In the genomic region with DNA sequence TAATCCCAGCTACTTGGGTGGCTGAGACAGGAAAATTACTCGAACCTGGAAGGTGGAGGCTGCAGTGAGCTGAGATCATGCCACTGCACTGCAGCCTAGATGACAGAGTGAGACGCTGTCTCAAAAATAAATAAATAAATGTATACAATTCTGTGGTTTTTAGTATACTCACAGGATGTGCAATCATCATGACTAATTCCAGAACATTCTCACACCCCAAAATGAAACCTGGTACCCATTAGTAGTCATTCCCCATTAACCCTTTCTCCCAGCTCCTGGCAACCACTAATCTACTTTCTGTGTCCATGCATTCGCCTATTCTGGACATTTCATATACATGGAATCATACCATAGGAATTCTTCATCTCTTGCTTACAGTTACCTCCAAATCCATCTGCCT, we compare ENCODE assay signal across 19 cellular contexts. TPM values are rescaled to one million over a fixed set of nuclear protein-coding genes. Genes with fewer than 3 reads are reported as not detected.
DNase-seq lines count a peak whose midpoint lies in the region; ATAC-seq, FAIRE-seq and TF ChIP-seq lines count a peak whose summit lies in the region.
"Had no signal": no experiment of that assay in that cellular context is flagged by ENCODE, and none has a peak within 500 bp of the region (broad histone marks: within the 10 kb centered on the region; RNA-seq: fewer than 3 reads in every experiment).

No MANE protein-coding gene starts in this region.

- H3K27ac ChIP-seq in breast epithelium (no peak overlapping the region), K562 (ENCODE audit: extremely low read depth, low read depth, low read length) (no peak overlapping the region), neural progenitor cell (no peak overlapping the region)
- H3K27ac ChIP-seq: heart right ventricle, KMS-11 had no signal

- H3K4me3 ChIP-seq in breast epithelium = no peak overlapping the region
- no peak overlapping the region for H3K4me3 ChIP-seq in K562
- no peak overlapping the region for H3K4me3 ChIP-seq in neural progenitor cell
- H3K4me3 ChIP-seq: heart right ventricle, lung had no signal

- H3K79me2 ChIP-seq in K562 (ENCODE audit: control insufficient read depth, insufficient read depth, low read length) (0 out of 3 replicates have a peak, but pooled peaks cover 4% of the 10 kb centered on the region), neural progenitor cell (ENCODE audit: low read depth) (peaks cover 17% of the 10 kb centered on the region)

- no peak overlapping the region for H3K4me2 ChIP-seq in K562 (ENCODE audit: insufficient read depth, low read length)
- no peak overlapping the region for H3K4me2 ChIP-seq in neural progenitor cell
- H3K4me2 ChIP-seq: KMS-11 had no signal

- TF ChIP-seq RAD21 in K562 (CRISPR knock-in tag; conservative IDR thresholded peaks at IDR 0.05 in 1 of 2, IDR thresholded peaks at IDR 0.05 in 1 of 2) = no peak

- no peak overlapping the region for H2AFZ ChIP-seq in K562 (ENCODE audit: low read depth, low read length)
- H2AFZ ChIP-seq in neural progenitor cell (replicated peaks) = no peak overlapping the region

- TF ChIP-seq CTCF in MCF 10A (IDR thresholded peaks at IDR 0.05; ENCODE audit: unreplicated experiment) (no peak), breast epithelium (IDR thresholded peaks at IDR 0.05) (no peak), K562 (IDR thresholded peaks at IDR 0.05 in 2 of 3, conservative IDR thresholded peaks at IDR 0.05 in 1 of 3; ENCODE audit: insufficient read depth in 2 of 3, low read depth in 1 of 3, low read length in 3 of 3) (no peak), neural progenitor cell (IDR thresholded peaks at IDR 0.05) (no peak)

- FAIRE-seq in K562 (lab: Jason Lieb, UNC) = no peak

- H3K9me3 ChIP-seq in breast epithelium = no peaks in the 10 kb centered on the region
- H3K9me3 ChIP-seq in K562 (replicated peaks; ENCODE audit: control insufficient read depth, insufficient read depth, low read depth, low read length) = no peaks in the 10 kb centered on the region
- H3K9me3 ChIP-seq in neural progenitor cell (ENCODE audit: low read depth) = no peaks in the 10 kb centered on the region
- H3K9me3 ChIP-seq: heart right ventricle had no signal

- ATAC-seq in HG03175 (IDR thresholded peaks at IDR 0.05; ENCODE audit: unreplicated experiment) (peak; percentile 62), K562 (no peak), HG02763 (IDR thresholded peaks at IDR 0.05; ENCODE audit: unreplicated experiment) (no peak)
- ATAC-seq: heart right ventricle had no signal

- in situ Hi-C loops in K562 (cut with MboI) = no loop called here

- 82% methylated on average over 3 of the region's 3 CpGs for WGBS in K562 (ENCODE audit: insufficient coverage, low coverage, missing lambda C conversion rate)

- no peaks in the 10 kb centered on the region for H3K9me1 ChIP-seq in K562 (ENCODE audit: control insufficient read depth, insufficient read depth, low read length)

- H4K20me1 ChIP-seq in K562 (replicated peaks; ENCODE audit: control insufficient read depth, insufficient read depth, low read length) = 0 out of 2 replicates have a peak, but pooled peaks cover 5% of the 10 kb centered on the region
- H4K20me1 ChIP-seq in neural progenitor cell (ENCODE audit: low read depth) = no peaks in the 10 kb centered on the region

- H3K36me3 ChIP-seq in breast epithelium (no peaks in the 10 kb centered on the region), K562 (ENCODE audit: control insufficient read depth, insufficient read depth, low read length) (no peaks in the 10 kb centered on the region), neural progenitor cell (no peaks in the 10 kb centered on the region)

- no peak for TF ChIP-seq POLR2A in breast epithelium (IDR thresholded peaks at IDR 0.05)
- TF ChIP-seq POLR2A in K562 (conservative IDR thresholded peaks at IDR 0.05) = no peak

- H3F3A ChIP-seq in neural progenitor cell (ENCODE audit: low read depth) = peaks cover 15% of the 10 kb centered on the region

- H3K9ac ChIP-seq in K562 (ENCODE audit: insufficient read depth in 1 of 2, low read depth in 2 of 2, low read length in 2 of 2) = no peak overlapping the region
- no peak overlapping the region for H3K9ac ChIP-seq in neural progenitor cell
- H3K9ac ChIP-seq: KMS-11, parathyroid adenoma had no signal

- peak; percentile 53 for DNase-seq in MCF 10A (ENCODE audit: unreplicated experiment)
- no peak for DNase-seq in breast epithelium (ENCODE audit: low spot score in 2 of 2)
- DNase-seq in K562 (ENCODE audit: extremely low read depth in 1 of 4, low spot score in 3 of 4) = no peak
- DNase-seq in neural progenitor cell (ENCODE audit: low spot score) = no peak
- no peak for DNase-seq in NCI-H2107 (lab: John Stamatoyannopoulos, UW)
- no peak for DNase-seq in SIG-M5 (lab: John Stamatoyannopoulos, UW)
- DNase-seq: activated CD4-positive, CD25-positive, alpha-beta regulatory T cell treated with anti-CD3 and anti-CD28 coated beads, Interleukin-2, amount 50 U/mL, for 72 hours; activated naive CD4-positive, alpha-beta T cell treated with anti-CD3 and anti-CD28 coated beads, Interleukin-2, amount 10 ng/mL, durations not matched to agents 7 days and 5 days; GF-D8; heart right ventricle; NCI-H510A; SHP77 treated with DMSO at 0.1 percent for 48 hours; stimulated activated CD4-positive, alpha-beta T cell treated with anti-CD3 and anti-CD28 coated beads, Interleukin-2, amount 100 ng/mL, for 48 hours had no signal

- H3K4me3 Mint-ChIP-seq in MCF 10A (ENCODE audit: unreplicated experiment) = no peak overlapping the region
- no peak overlapping the region for H3K4me3 Mint-ChIP-seq in neural progenitor cell
- H3K4me3 Mint-ChIP-seq: activated naive CD4-positive, alpha-beta T cell treated with anti-CD3 and anti-CD28 coated beads, Interleukin-2, amount 10 ng/mL, durations not matched to agents 7 days and 5 days; B cell had no signal

- no peaks in the 10 kb centered on the region for H3K4me1 ChIP-seq in breast epithelium
- peaks cover 0 to under 1% of the 10 kb centered on the region in 2 experiments; a peak in 2 of 5 replicates for H3K4me1 ChIP-seq in K562 (replicated peaks in 1 of 2; ENCODE audit: control insufficient read depth in 2 of 2, insufficient read depth in 2 of 2, low read length in 2 of 2)
- peaks cover 25% of the 10 kb centered on the region for H3K4me1 ChIP-seq in neural progenitor cell

- H3K9me3 Mint-ChIP-seq in MCF 10A (ENCODE audit: unreplicated experiment) (no peaks in the 10 kb centered on the region), neural progenitor cell (no peaks in the 10 kb centered on the region)
- H3K9me3 Mint-ChIP-seq: activated naive CD4-positive, alpha-beta T cell treated with anti-CD3 and anti-CD28 coated beads, Interleukin-2, amount 10 ng/mL, durations not matched to agents 7 days and 5 days had no signal

- H3K27me3 ChIP-seq in breast epithelium = no peaks in the 10 kb centered on the region
- H3K27me3 ChIP-seq in K562 (ENCODE audit: control insufficient read depth in 2 of 2, insufficient read depth in 2 of 2, low read length in 2 of 2) = no peaks in the 10 kb centered on the region
- no peaks in the 10 kb centered on the region for H3K27me3 ChIP-seq in neural progenitor cell
- H3K27me3 ChIP-seq: heart right ventricle had no signal

- CTCF ChIA-PET in MCF 10A (lab: Yijun Ruan, JAX) = no interaction called here
- CTCF ChIA-PET in K562 (lab: Yijun Ruan, JAX; ENCODE audit: low intra/inter-chr PET ratio) = no interaction called here

- TF ChIP-seq EP300 in K562 (IDR thresholded peaks at IDR 0.05; ENCODE audit: low read length) = no peak

- H3K4me1 Mint-ChIP-seq in MCF 10A (ENCODE audit: insufficient read depth, unreplicated experiment) (peaks cover 13% of the 10 kb centered on the region), neural progenitor cell (peaks cover 30% of the 10 kb centered on the region)
- H3K4me1 Mint-ChIP-seq: B cell had no signal

- H3K27me3 Mint-ChIP-seq in MCF 10A (ENCODE audit: insufficient read depth, unreplicated experiment) (no peaks in the 10 kb centered on the region), neural progenitor cell (ENCODE audit: insufficient read depth, low read depth) (no peaks in the 10 kb centered on the region)
- H3K27me3 Mint-ChIP-seq: activated naive CD4-positive, alpha-beta T cell treated with anti-CD3 and anti-CD28 coated beads, Interleukin-2, amount 10 ng/mL, durations not matched to agents 7 days and 5 days; B cell had no signal

- BruUV-seq in MCF 10A (replicated peaks; lab: Mats Ljungman, UMichigan) (no TSS peak), K562 (replicated peaks; lab: Mats Ljungman, UMichigan) (no TSS peak)

- H3K36me3 Mint-ChIP-seq in MCF 10A (ENCODE audit: insufficient read depth, unreplicated experiment) (no peaks in the 10 kb centered on the region), neural progenitor cell (no peaks in the 10 kb centered on the region)
- H3K36me3 Mint-ChIP-seq: activated naive CD4-positive, alpha-beta T cell treated with anti-CD3 and anti-CD28 coated beads, Interleukin-2, amount 10 ng/mL, durations not matched to agents 7 days and 5 days had no signal

- POLR2A ChIA-PET in MCF 10A (lab: Yijun Ruan, JAX) (no interaction called here), K562 (lab: Yijun Ruan, JAX) (interaction anchor here (0.7 to 1.5 kb wide), 3 partner anchors 9 to 18 kb away, joined by 3 to 4 read pairs (median 3); no protein-coding TSS in a partner anchor)

- H3K27ac Mint-ChIP-seq in MCF 10A (ENCODE audit: low read depth, unreplicated experiment) = peak overlapping the region; percentile 37
- no peak overlapping the region for H3K27ac Mint-ChIP-seq in neural progenitor cell
- H3K27ac Mint-ChIP-seq: activated naive CD4-positive, alpha-beta T cell treated with anti-CD3 and anti-CD28 coated beads, Interleukin-2, amount 10 ng/mL, durations not matched to agents 7 days and 5 days; B cell had no signal

- intact Hi-C loops in MCF 10A (cut with micrococcal nuclease) = no loop called here
- intact Hi-C loops in breast epithelium (cut with DNase I; ENCODE audit: low total_unique reads) = no loop called here
- intact Hi-C loops in K562 (cut with micrococcal nuclease) = no loop called here

RNA-seq across cellular contexts. Expression of a gene that starts 44.5 kb away (rescaled TPM):
- total RNA-seq in MCF 10A (2022) (76.6 and 92.2 TPM in 2 replicates), breast epithelium (10 to 100 TPM; 50.2 to 65.9 (median 65.9) TPM), K562 (2014; rRNA removed) (44.9 and 53.9 TPM in 2 replicates), K562 (2014; rRNA removed; fragmentation: Illumina TruSeq; extraction: Trizol) (46.2 and 55.4 TPM in 2 replicates), K562 (2015; rRNA removed; fragmentation: Illumina TruSeq; extraction: Trizol) (46.0 and 49.4 TPM in 2 replicates), K562 (2021) (41.6 and 46.6 TPM in 2 replicates), neural progenitor cell (ENCODE audit: low replicate concordance) (29.5 and 36.7 TPM in 2 replicates)
- 55.1 and 138 TPM in 2 replicates for total RNA-seq in K562 (2011; cell fraction: chromatin; rRNA removed; ENCODE audit: low replicate concordance)
- 36.5 and 52.5 TPM in 2 replicates for total RNA-seq in K562 (2011; cell fraction: nucleolus; rRNA removed)
- total RNA-seq in K562 (2011; cell fraction: nucleoplasm; rRNA removed) = 96.8 and 146 TPM in 2 replicates
- polyA plus RNA-seq in K562 (2011; rRNA removed) (24.4 and 37.0 TPM in 2 replicates), K562 (2014; fragmentation: Illumina TruSeq; extraction: Trizol) (38.4 and 42.7 TPM in 2 replicates), K562 (2014; fragmentation: Nextera tagmentation; extraction: Ambion mirVana) (10 to 100 TPM in 1 of 2 experiments, 1 to 10 TPM in 1; 9.9 to 11.2 TPM), K562 (2014; rRNA removed) (40.7 and 46.6 TPM in 2 replicates)
- polyA plus RNA-seq in K562 (2011; cell fraction: cytosol; rRNA removed) = 13.0 and 14.1 TPM in 2 replicates
- polyA plus RNA-seq in K562 (2011; cell fraction: nucleus; rRNA removed) = 26.0 and 26.4 TPM in 2 replicates
- polyA plus RNA-seq in K562 (2012) = 31.2 and 44.6 TPM in 2 replicates
- polyA minus RNA-seq in K562 (2011; rRNA and poly(A)+ RNA removed) = 50.0 and 53.0 TPM in 2 replicates
- 15.2 and 17.1 TPM in 2 replicates for polyA minus RNA-seq in K562 (2011; cell fraction: cytosol; rRNA and poly(A)+ RNA removed)
- 58.3 and 84.4 TPM in 2 replicates for polyA minus RNA-seq in K562 (2011; cell fraction: nucleus; rRNA and poly(A)+ RNA removed)
